Comparison of ENCODE assay signal across 25 cellular contexts in the genomic region with DNA sequence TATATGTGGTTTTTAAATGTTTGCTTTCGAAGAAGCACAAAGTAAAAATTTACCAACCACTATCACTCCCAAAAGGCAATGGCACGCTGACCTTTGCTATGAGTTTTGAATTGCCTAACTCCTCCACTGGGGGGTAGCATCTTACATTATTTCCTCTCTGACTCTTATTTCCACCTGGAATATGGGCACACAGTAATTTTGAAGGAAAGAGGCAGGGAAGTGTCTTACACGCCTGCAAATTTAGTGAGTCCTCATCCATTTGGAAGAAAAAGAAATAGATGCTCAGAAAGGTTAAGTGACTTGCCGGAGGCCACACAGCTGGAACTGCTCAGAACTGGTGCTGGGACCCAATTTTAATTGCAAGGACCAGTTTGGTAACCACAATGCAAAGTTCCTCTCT. TPM values are rescaled to one million over a fixed set of nuclear protein-coding genes. Genes with fewer than 3 reads are reported as not detected.
A peak's percentile ranks its signal among the peaks of the same experiment; 100 is the strongest.
DNase-seq lines count a peak whose midpoint lies in the region; ATAC-seq and TF ChIP-seq lines count a peak whose summit lies in the region.
"Had no signal": no experiment of that assay in that cellular context is flagged by ENCODE, and none has a peak within 500 bp of the region (broad histone marks: within the 10 kb centered on the region; RNA-seq: fewer than 3 reads in every experiment).

No MANE protein-coding gene starts in this region.

- no peak overlapping the region for H3K4me3 ChIP-seq in mesenchymal stem cell (ENCODE audit: insufficient read depth in 1 of 2, low read depth in 1 of 2, low read length in 2 of 2)
- H3K4me3 ChIP-seq: esophagus muscularis mucosa, GM23248, heart left ventricle, SJSA1, testis had no signal

- no peak overlapping the region for H2BK15ac ChIP-seq in mesenchymal stem cell (ENCODE audit: low read depth, poor library complexity, severe bottlenecking)

- no peak overlapping the region for H3K4ac ChIP-seq in mesenchymal stem cell (ENCODE audit: low read depth in 1 of 2, low read length in 2 of 2)

- peaks cover 10% of the 10 kb centered on the region for H3K4me1 ChIP-seq in mesenchymal stem cell (ENCODE audit: control insufficient read depth, insufficient read depth, low read depth, low read length)
- H3K4me1 ChIP-seq: esophagus muscularis mucosa, SJSA1, testis had no signal

- H2AFZ ChIP-seq in mesenchymal stem cell (ENCODE audit: low read depth, low read length) = no peak overlapping the region
- H2AFZ ChIP-seq: GM23248 had no signal

- H4K8ac ChIP-seq in mesenchymal stem cell (ENCODE audit: low read length) = no peak overlapping the region

- H3K4me1 Mint-ChIP-seq in Calu3 (ENCODE audit: low read depth, unreplicated experiment) = peaks cover 9% of the 10 kb centered on the region

- H3K9me3 ChIP-seq in mesenchymal stem cell (ENCODE audit: control insufficient read depth, low read length) = peaks cover 1% of the 10 kb centered on the region
- H3K9me3 ChIP-seq: SJSA1, testis had no signal

- H2BK5ac ChIP-seq in mesenchymal stem cell (ENCODE audit: low read depth, low read length, poor library complexity, severe bottlenecking) = no peak overlapping the region

- no peak overlapping the region for H3K18ac ChIP-seq in mesenchymal stem cell (ENCODE audit: low read depth in 1 of 2, low read length in 2 of 2)

- no peaks in the 10 kb centered on the region for H3K36me3 Mint-ChIP-seq in Calu3 (ENCODE audit: insufficient read depth, unreplicated experiment)

- H3K27ac Mint-ChIP-seq in Calu3 (ENCODE audit: unreplicated experiment) = no peak overlapping the region
- H3K27ac Mint-ChIP-seq: nephron progenitor cell had no signal

- H3K27ac ChIP-seq in VCaP (no peak overlapping the region), mesenchymal stem cell (ENCODE audit: low read length, poor library complexity, severe bottlenecking) (peak overlapping the region; percentile 98)
- H3K27ac ChIP-seq: esophagus muscularis mucosa, GM23248, SJSA1, testis had no signal

- no peaks in the 10 kb centered on the region for H3K79me1 ChIP-seq in mesenchymal stem cell (replicated peaks; ENCODE audit: low read length, poor library complexity, severe bottlenecking)

- no peak overlapping the region for H2AK5ac ChIP-seq in mesenchymal stem cell (ENCODE audit: low read length, severe bottlenecking)

- H3K9ac ChIP-seq in mesenchymal stem cell (ENCODE audit: low read length) = no peak overlapping the region
- H3K9ac ChIP-seq: GM23248 had no signal

- peaks cover 2% of the 10 kb centered on the region for H3K9me3 Mint-ChIP-seq in Calu3 (ENCODE audit: low read depth, unreplicated experiment)

- H2BK12ac ChIP-seq in mesenchymal stem cell (ENCODE audit: low read length in 2 of 2) = no peak overlapping the region

- TF ChIP-seq CTCF in Calu3 (IDR thresholded peaks at IDR 0.05; ENCODE audit: unreplicated experiment) (peak; percentile 16), VCaP (conservative IDR thresholded peaks at IDR 0.05) (peak; percentile 20; the same call in 1 of the 2 replicates)

- WGBS in mesenchymal stem cell = 68% methylated on average over 4 of the region's 4 CpGs

- POLR2A ChIA-PET in HEK293T (lab: Yijun Ruan, JAX) = no interaction called here

- no peak overlapping the region for H3K4me3 Mint-ChIP-seq in Calu3 (ENCODE audit: low read depth, unreplicated experiment)
- H3K4me3 Mint-ChIP-seq: nephron progenitor cell had no signal

- ATAC-seq in HG03095 (IDR thresholded peaks at IDR 0.05; ENCODE audit: unreplicated experiment) (no peak), GM21360 (IDR thresholded peaks at IDR 0.05; ENCODE audit: unreplicated experiment) (no peak)

- no peaks in the 10 kb centered on the region for H3K27me3 Mint-ChIP-seq in Calu3 (ENCODE audit: unreplicated experiment)

- H3K4me2 ChIP-seq in mesenchymal stem cell (ENCODE audit: low read length, poor library complexity, severe bottlenecking) = no peak overlapping the region

- DNase-seq in Calu3 (no peak), HEK293T (ENCODE audit: extremely low spot score) (peak; percentile 11), mesenchymal stem cell (no peak), SKM-1 treated with dmso at 0.1 percent for 144 hours (lab: John Stamatoyannopoulos, UW; ENCODE audit: unreplicated experiment) (no peak), GM19238 (ENCODE audit: insufficient read length, low spot score) (no peak)
- DNase-seq: activated gamma-delta T cell treated with Interleukin-2 at 50 U/mL for 16 hours; amniotic stem cell; central memory CD4-positive, alpha-beta T cell; GF-D8; IMR-90; kidney; MV-4-11; NCI-H2081 treated with DMSO at 0.1 percent for 48 hours; NCI-H510A treated with DMSO at 0.1 percent for 48 hours; nephron progenitor cell; stimulated activated CD4-positive, alpha-beta T cell treated with anti-CD3 and anti-CD28 coated beads, Interleukin-12 subunit alpha, Interleukin-12 subunit beta, amount 100 ng/mL, for 4 hours; T-helper 9 cell; testis had no signal

- no peak overlapping the region for H3K14ac ChIP-seq in mesenchymal stem cell (ENCODE audit: low read length in 2 of 2)

- CTCF ChIA-PET in Calu3 (lab: Charles Lee) = no interaction called here
- CTCF ChIA-PET in HEK293T (lab: Yijun Ruan, JAX) = no interaction called here

- intact Hi-C loops in Calu3 (cut with micrococcal nuclease; ENCODE audit: unreplicated experiment) = loop anchor here (10.0 kb wide), 1 partner anchor 71 kb away; no protein-coding TSS in a partner anchor

- H2BK120ac ChIP-seq in mesenchymal stem cell (ENCODE audit: low read depth, low read length) = no peak overlapping the region

- H3K36me3 ChIP-seq in mesenchymal stem cell (ENCODE audit: control insufficient read depth in 1 of 2, insufficient read depth in 2 of 2, low read depth in 1 of 2, low read length in 2 of 2) = no peaks in the 10 kb centered on the region
- H3K36me3 ChIP-seq: esophagus muscularis mucosa, heart left ventricle, SJSA1 had no signal

- BruUV-seq in Calu3 (replicated peaks; lab: Mats Ljungman, UMichigan) = no TSS peak

- no peak overlapping the region for H4K91ac ChIP-seq in mesenchymal stem cell (ENCODE audit: low read length)

- peaks cover 0 to 15% of the 10 kb centered on the region in 2 experiments for H3K27me3 ChIP-seq in mesenchymal stem cell (ENCODE audit: control insufficient read depth in 1 of 2, insufficient read depth in 1 of 2, low read length in 2 of 2)
- H3K27me3 ChIP-seq: SJSA1, testis had no signal

- no peak overlapping the region for H3K23ac ChIP-seq in mesenchymal stem cell (ENCODE audit: low read length in 2 of 2)

TF ChIP-seq in HEK293T, 16 proteins besides CTCF, POLR2A, EP300 and RAD21:
- TF ChIP-seq CTBP1 (IDR thresholded peaks at IDR 0.05; ENCODE audit: borderline replicate concordance) (no peak), SUZ12 (IDR thresholded peaks at IDR 0.05) (no peak)
TF ChIP-seq in HEK293T: peak in this region for 0.

RNA-seq across cellular contexts. Expression of a gene that starts 29.9 kb away (rescaled TPM):
- total RNA-seq in Calu3 (2022) = not detected in 2 replicates
- polyA plus RNA-seq in mesenchymal stem cell (2013, experiment 1 of 2) = not detected
- polyA plus RNA-seq in mesenchymal stem cell (2013, experiment 2 of 2) = not detected
- total RNA-seq: GM23248, IMR-90, SJSA1 had no signal
- polyA plus RNA-seq: GM23248, IMR-90 had no signal
